In genomic region chr2:223797811-223798721, GRCh38 we compare ENCODE assay signal across 8 cellular contexts. TPM values are rescaled to one million over a fixed set of nuclear protein-coding genes. Genes with fewer than 3 reads are reported as not detected.
A peak's percentile ranks its signal among the peaks of the same experiment; 100 is the strongest.
DNase-seq lines count a peak whose midpoint lies in the region; ATAC-seq and TF ChIP-seq lines count a peak whose summit lies in the region.

No MANE protein-coding gene starts in this region.

- peak; percentile 96 for ATAC-seq in GM21825 (IDR thresholded peaks at IDR 0.05; ENCODE audit: unreplicated experiment)

- TF ChIP-seq EP300 in Ishikawa (IDR thresholded peaks at IDR 0.05; ENCODE audit: borderline replicate concordance) = no peak

- no peaks in the 10 kb centered on the region for H3K4me1 ChIP-seq in colonic mucosa

- peak; percentile 63 for TF ChIP-seq RAD21 in Ishikawa (IDR thresholded peaks at IDR 0.05; ENCODE audit: low read depth)

- H3K9me3 ChIP-seq in colonic mucosa = no peaks in the 10 kb centered on the region

- H3K4me3 ChIP-seq in colonic mucosa = no peak overlapping the region

- no peaks in the 10 kb centered on the region for H3K36me3 ChIP-seq in colonic mucosa

- intact Hi-C loops in colonic mucosa (cut with DNase I) = no loop called here

- H3K27me3 ChIP-seq in colonic mucosa = no peaks in the 10 kb centered on the region

- DNase-seq in NCI-H1436 (lab: John Stamatoyannopoulos, UW) (peak; percentile 39), NCI-H1436 treated with DMSO at 0.1 percent for 48 hours (lab: John Stamatoyannopoulos, UW) (no peak), SHP77 (lab: John Stamatoyannopoulos, UW) (peak; percentile 19 to 39), foreskin melanocyte (peak; percentile 82), renal cortical epithelial cell (ENCODE audit: low read depth) (peak; percentile 60), colonic mucosa (no peak)

- no peak overlapping the region for H3K9ac ChIP-seq in colonic mucosa (ENCODE audit: low read depth in 2 of 2, low read length in 2 of 2)

- no peak overlapping the region for H3K27ac ChIP-seq in colonic mucosa

- TF ChIP-seq CTCF in colonic mucosa (IDR thresholded peaks at IDR 0.05) = no peak

TF ChIP-seq in Ishikawa, 13 proteins besides CTCF, POLR2A, EP300 and RAD21:
- TF ChIP-seq EGR1 (IDR thresholded peaks at IDR 0.05) = no peak
- no peak for TF ChIP-seq FOXM1 (IDR thresholded peaks at IDR 0.05; ENCODE audit: borderline replicate concordance, low read depth)
- TF ChIP-seq CEBPB (IDR thresholded peaks at IDR 0.05) = no peak
- TF ChIP-seq USF1 (IDR thresholded peaks at IDR 0.05) = no peak
- no peak for TF ChIP-seq ZBTB7A (IDR thresholded peaks at IDR 0.05; ENCODE audit: low read depth)
- no peak for TF ChIP-seq YY1 (IDR thresholded peaks at IDR 0.05; ENCODE audit: low read depth)
- TF ChIP-seq REST (IDR thresholded peaks at IDR 0.05; ENCODE audit: low read depth) = no peak
- no peak for TF ChIP-seq CREB1 (IDR thresholded peaks at IDR 0.05; ENCODE audit: low read depth)
- TF ChIP-seq TCF12 (IDR thresholded peaks at IDR 0.05; ENCODE audit: low read depth) = no peak
- TF ChIP-seq TAF1 (IDR thresholded peaks at IDR 0.05; ENCODE audit: low read depth) = no peak
- TF ChIP-seq NFIC (IDR thresholded peaks at IDR 0.05) = no peak
- no peak for TF ChIP-seq TEAD4 (IDR thresholded peaks at IDR 0.05)
- TF ChIP-seq, protein P1, sequence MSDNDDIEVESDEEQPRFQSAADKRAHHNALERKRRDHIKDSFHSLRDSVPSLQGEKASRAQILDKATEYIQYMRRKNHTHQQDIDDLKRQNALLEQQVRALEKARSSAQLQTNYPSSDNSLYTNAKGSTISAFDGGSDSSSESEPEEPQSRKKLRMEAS (IDR thresholded peaks at IDR 0.05) = no peak

RNA-seq across cellular contexts. Expression of gene AP1S3, which starts 39.3 kb away (rescaled TPM):
- 48.0 and 50.9 TPM in 2 replicates for total RNA-seq in renal cortical epithelial cell
- 10 to 100 TPM in 1 of 2 donors, 1 to 10 TPM in 1; 8.8 to 12.0 TPM for total RNA-seq in colonic mucosa

Comparison
In these comparisons a context has a peak if more than half of its experiments do, and no peak if none do; other contexts are left out.
1. DNase-seq: peak in NCI-H1436 (single experiment), SHP77 (2 of 2), foreskin melanocyte (single experiment) and renal cortical epithelial cell (single experiment); none in NCI-H1436 treated with DMSO at 0.1 percent for 48 hours (single experiment) and colonic mucosa (single experiment).